Comparison of ENCODE assay signal across 27 cellular contexts in genomic region chr1:181969902-181970301, GRCh38.
DNase-seq lines count a peak whose midpoint lies in the region; ATAC-seq, FAIRE-seq and TF ChIP-seq lines count a peak whose summit lies in the region.
"Had no signal": no experiment of that assay in that cellular context is flagged by ENCODE, and none has a peak within 500 bp of the region (broad histone marks: within the 10 kb centered on the region; RNA-seq: fewer than 3 reads in every experiment).

No MANE protein-coding gene starts in this region.

- ATAC-seq in GM19395 (IDR thresholded peaks at IDR 0.05; ENCODE audit: unreplicated experiment): no peak
- ATAC-seq in GM18519 (IDR thresholded peaks at IDR 0.05; ENCODE audit: low FRiP score, unreplicated experiment): no peak
- ATAC-seq: PC-3, SK-N-SH treated with all-trans-retinoic acid at 6 μM for 48 hours, T-cell had no signal

- 18% methylated on average over 2 of the region's 2 CpGs for WGBS in HUES64
- WGBS in H1 (ENCODE audit: extremely low coverage in 1 of 2, insufficient coverage in 1 of 2, insufficient read length in 1 of 2, insufficient replicate concordance in 2 of 2, low coverage in 1 of 2, low lambda C conversion rate in 2 of 2, missing lambda C conversion rate in 1 of 2), 2 experiments: 0% methylated on average over 2 of the region's 2 CpGs; no CpG with 5 or more reads in 1 of the 2 experiments
- 68% methylated on average over 2 of the region's 2 CpGs for WGBS in smooth muscle cell (ENCODE audit: low lambda C conversion rate)

- H4K5ac ChIP-seq in H1 (ENCODE audit: insufficient read length, low read depth, low read length): no peak overlapping the region

- POLR2A ChIA-PET in H1 (lab: Charles Lee; ENCODE audit: partially characterized antibody): interaction anchor here (0.7 to 1.3 kb wide), 5 partner anchors 8 to 422 kb away, joined by 3 to 4 read pairs (median 3); partner anchors contain the start of gene GLUL

- H3K56ac ChIP-seq in H1 (replicated peaks; ENCODE audit: insufficient read length, low read depth, low read length): no peak overlapping the region

- DNase-seq in H7 (peak; percentile 53), H1 (ENCODE audit: low read depth in 1 of 2, low spot score in 2 of 2) (peak; percentile 85 to 87), iPS-NIHi11 (ENCODE audit: low spot score) (peak; percentile 54), uterus (no peak), smooth muscle cell (lab: John Stamatoyannopoulos, UW; ENCODE audit: unreplicated experiment) (no peak)
- DNase-seq: ACHN; C1 segment of cervical spinal cord; CD8-positive, alpha-beta memory T cell; HCEC 1CT; MM.1S; NCI-H1092; NCI-H187; NCI-H2171; NCI-H510A; NCI-H82; PC-3; RPMI8226; SHP77 treated with DMSO at 0.1 percent for 48 hours; T-cell had no signal

- no peaks in the 10 kb centered on the region for H3K36me3 ChIP-seq in H7 (replicated peaks; ENCODE audit: control insufficient read depth, insufficient read depth, low read length)
- no peaks in the 10 kb centered on the region for H3K36me3 ChIP-seq in HUES64 (ENCODE audit: insufficient read depth, low read length)
- no peaks in the 10 kb centered on the region for H3K36me3 ChIP-seq in H1 (ENCODE audit: control insufficient read depth in 2 of 4, insufficient read depth in 4 of 4, low read length in 3 of 4)
- no peaks in the 10 kb centered on the region for H3K36me3 ChIP-seq in uterus
- no peaks in the 10 kb centered on the region for H3K36me3 ChIP-seq in smooth muscle cell (ENCODE audit: low read depth)

- no peak overlapping the region for H2BK15ac ChIP-seq in H1 (ENCODE audit: low read length)

- no peaks in the 10 kb centered on the region for H3K23me2 ChIP-seq in H1 (ENCODE audit: low read depth, low read length)

- H3F3A ChIP-seq in smooth muscle cell (ENCODE audit: low read depth): no peaks in the 10 kb centered on the region

- H3K4me1 ChIP-seq in HUES64 (ENCODE audit: insufficient read depth, low read length): peaks cover 21% of the 10 kb centered on the region
- H3K4me1 ChIP-seq in H1 (replicated peaks in 1 of 4; ENCODE audit: control insufficient read depth in 3 of 4, insufficient read depth in 4 of 4, low read length in 3 of 4): peaks cover 0 to 17% (median 5%) of the 10 kb centered on the region in 4 experiments; a peak in 4 of 7 replicates
- H3K4me1 ChIP-seq in uterus: no peaks in the 10 kb centered on the region
- peaks cover 5% of the 10 kb centered on the region for H3K4me1 ChIP-seq in smooth muscle cell (ENCODE audit: low read depth)

- peak overlapping the region; percentile 95; the same call in 1 of the 2 replicates for H3K27ac ChIP-seq in HUES64 (ENCODE audit: low read depth, low read length)
- H3K27ac ChIP-seq in H1 (ENCODE audit: low read depth, low read length): peak overlapping the region; percentile 85; the same call in 1 of the 2 replicates
- H3K27ac ChIP-seq in uterus: no peak overlapping the region
- no peak overlapping the region for H3K27ac ChIP-seq in smooth muscle cell (ENCODE audit: low read depth)

- H2BK5ac ChIP-seq in H1 (ENCODE audit: low read depth, low read length): no peak overlapping the region; the same call in 1 of the 2 replicates

- H4K8ac ChIP-seq in H1 (ENCODE audit: extremely low read depth, insufficient read depth, low read length): no peak overlapping the region

- peak overlapping the region; percentile 54; the same call in 1 of the 2 replicates for H3K9ac ChIP-seq in HUES64 (ENCODE audit: low read depth, low read length)
- no peak overlapping the region for H3K9ac ChIP-seq in H1 (replicated peaks in 1 of 4; ENCODE audit: extremely low read depth in 1 of 4, low read depth in 3 of 4, low read length in 3 of 4)
- no peak overlapping the region for H3K9ac ChIP-seq in smooth muscle cell (ENCODE audit: low read depth)

- TF ChIP-seq RAD21 in H1 (IDR thresholded peaks at IDR 0.05 in 1 of 2, conservative IDR thresholded peaks at IDR 0.05 in 1 of 2; ENCODE audit: low read depth in 2 of 2, low read length in 2 of 2): no peak

- 0 out of 2 replicates have a peak overlapping the region, but pooled peaks have one; percentile 2 for H2BK20ac ChIP-seq in H1 (ENCODE audit: low read length)

- intact Hi-C loops in uterus (cut with DNase I; ENCODE audit: low total_unique reads): no loop called here

- no peak for TF ChIP-seq CTCF in H1 (IDR thresholded peaks at IDR 0.05; ENCODE audit: control extremely low read depth in 1 of 3, insufficient read depth in 1 of 3, low read depth in 1 of 3, low read length in 3 of 3)
- no peak for TF ChIP-seq CTCF in uterus (IDR thresholded peaks at IDR 0.05)
- no peak for TF ChIP-seq CTCF in smooth muscle cell (IDR thresholded peaks at IDR 0.05; ENCODE audit: borderline replicate concordance, insufficient read depth, poor library complexity, severe bottlenecking)

- CTCF ChIA-PET in H1 (lab: Charles Lee; ENCODE audit: partially characterized antibody): interaction anchor here (0.6 to 4.1 kb wide), 13 partner anchors 19 to 576 kb away, joined by 3 to 18 read pairs (median 4); no protein-coding TSS in a partner anchor

- no peak overlapping the region for H2AK5ac ChIP-seq in H1 (ENCODE audit: low read depth, low read length)

- H3K79me1 ChIP-seq in H1 (ENCODE audit: low read depth, low read length): no peaks in the 10 kb centered on the region

- peak overlapping the region; percentile 29 to 41; a peak in 1 of 4 replicates for H3K4me2 ChIP-seq in H1 (ENCODE audit: insufficient read depth in 1 of 2, low read depth in 2 of 2, low read length in 2 of 2)
- H3K4me2 ChIP-seq in smooth muscle cell: no peak overlapping the region

- H3K27me3 ChIP-seq in H7 (ENCODE audit: control insufficient read depth, insufficient read depth, low read length) (no peaks in the 10 kb centered on the region), HUES64 (ENCODE audit: insufficient read depth, low read length) (no peaks in the 10 kb centered on the region), H1 (replicated peaks in 1 of 4; ENCODE audit: control insufficient read depth in 3 of 4, extremely low read depth in 1 of 4, insufficient read depth in 3 of 4, low read length in 3 of 4) (no peaks in the 10 kb centered on the region), uterus (no peaks in the 10 kb centered on the region), smooth muscle cell (ENCODE audit: low read depth) (no peaks in the 10 kb centered on the region)

- H3K79me2 ChIP-seq in H1 (ENCODE audit: control insufficient read depth in 1 of 2, insufficient read depth in 2 of 2, low read length in 2 of 2): no peaks in the 10 kb centered on the region
- H3K79me2 ChIP-seq in smooth muscle cell (ENCODE audit: low read depth): no peaks in the 10 kb centered on the region

- H2AFZ ChIP-seq in H1 (ENCODE audit: low read length) (no peak overlapping the region), smooth muscle cell (ENCODE audit: low read depth) (no peak overlapping the region)

- no peak overlapping the region for H3K4me3 ChIP-seq in H7 (ENCODE audit: insufficient read depth, low read depth, low read length)
- H3K4me3 ChIP-seq in HUES64 (ENCODE audit: low read length): peak overlapping the region; percentile 1; the same call in 1 of the 2 replicates
- peak overlapping the region in 1 of 4 experiments; percentile 39; a peak in 1 of 8 replicates for H3K4me3 ChIP-seq in H1 (ENCODE audit: extremely low read depth in 1 of 4, insufficient read depth in 2 of 4, low read depth in 3 of 4, low read length in 4 of 4)
- no peak overlapping the region for H3K4me3 ChIP-seq in uterus
- H3K4me3 ChIP-seq in smooth muscle cell: no peak overlapping the region

- peak in 1 of 2 experiments; percentile 94; a peak in 1 of 3 replicates for TF ChIP-seq EP300 in H1 (IDR thresholded peaks at IDR 0.05; ENCODE audit: borderline replicate concordance in 1 of 2, low read depth in 2 of 2, low read length in 2 of 2)

- no peak overlapping the region for H2BK120ac ChIP-seq in H1 (replicated peaks; ENCODE audit: low read depth, low read length)

- no peaks in the 10 kb centered on the region for H4K20me1 ChIP-seq in H1 (replicated peaks in 1 of 2; ENCODE audit: control insufficient read depth in 1 of 2, insufficient read depth in 2 of 2, low read length in 2 of 2)
- no peaks in the 10 kb centered on the region for H4K20me1 ChIP-seq in smooth muscle cell (ENCODE audit: low read depth)

- H2BK12ac ChIP-seq in H1 (ENCODE audit: low read depth, low read length): no peak overlapping the region

- no peak overlapping the region for H3K14ac ChIP-seq in H1 (ENCODE audit: insufficient read length)

- TF ChIP-seq POLR2A in H1 (IDR thresholded peaks at IDR 0.05; ENCODE audit: control extremely low read depth in 1 of 2, low read depth in 2 of 2, low read length in 2 of 2): no peak
- TF ChIP-seq POLR2A in uterus (IDR thresholded peaks at IDR 0.05): no peak

- H3K9me3 ChIP-seq in HUES64 (ENCODE audit: insufficient read depth, low read depth, low read length) (no peaks in the 10 kb centered on the region), H1 (ENCODE audit: insufficient read depth in 2 of 2, low read depth in 1 of 2, low read length in 1 of 2) (peaks cover 0 to 1% of the 10 kb centered on the region in 2 experiments; a peak in 1 of 4 replicates), uterus (no peaks in the 10 kb centered on the region), smooth muscle cell (replicated peaks; ENCODE audit: low read depth) (no peaks in the 10 kb centered on the region)

- no peak overlapping the region for H4K91ac ChIP-seq in H1 (replicated peaks; ENCODE audit: insufficient read length, low read length)

- H3K4ac ChIP-seq in H1 (replicated peaks; ENCODE audit: insufficient read length, low read depth, low read length): no peak overlapping the region

- H3K23ac ChIP-seq in H1 (ENCODE audit: insufficient read length): no peak overlapping the region

- peak; percentile 71 for FAIRE-seq in H1 (lab: Jason Lieb, UNC)
- FAIRE-seq: D721Med, GM12892, GM18507, HTR-8/SVneo had no signal

- H3K18ac ChIP-seq in H1 (ENCODE audit: extremely low read depth, low read length): no peak overlapping the region

TF ChIP-seq in H1, 55 proteins besides CTCF, POLR2A, EP300 and RAD21 (continues in another document):
- TF ChIP-seq CBX5 (IDR thresholded peaks at IDR 0.05; ENCODE audit: low read depth, low read length) (no peak), PHF8 (conservative IDR thresholded peaks at IDR 0.05; ENCODE audit: low read depth, low read length) (no peak), MAX (IDR thresholded peaks at IDR 0.05) (0 out of 2 replicates have a peak, but pooled peaks have one; percentile 11), HDAC2 (IDR thresholded peaks at IDR 0.05; ENCODE audit: borderline replicate concordance in 1 of 2, low read depth in 2 of 2, low read length in 2 of 2) (peak in 1 of 2 experiments; percentile 69; a peak in 1 of 4 replicates), BRCA1 (IDR thresholded peaks at IDR 0.05; ENCODE audit: low read depth, low read length) (no peak), TCF12 (IDR thresholded peaks at IDR 0.05; ENCODE audit: low read depth, low read length) (peak; percentile 99), NRF1 (IDR thresholded peaks at IDR 0.05; ENCODE audit: low read depth, low read length) (no peak), CHD2 (IDR thresholded peaks at IDR 0.05; ENCODE audit: low read length) (no peak), ASH2L (IDR thresholded peaks at IDR 0.05; ENCODE audit: low read length) (no peak), YY1 (IDR thresholded peaks at IDR 0.05; ENCODE audit: low read depth, low read length) (no peak)

Comparison
In these comparisons a context has a peak if more than half of its experiments do, and no peak if none do; other contexts are left out.
1. DNase-seq: peak in H7 (single experiment), H1 (2 of 2) and iPS-NIHi11 (single experiment); none in uterus (0 of 2) and smooth muscle cell (single experiment).
2. H3K27ac ChIP-seq: peak in HUES64 (single experiment) and H1 (single experiment); none in uterus (0 of 2) and smooth muscle cell (single experiment).